8 cellular contexts compared by ENCODE assay signal in genomic region chr15:68210821-68211655, GRCh38. TPM values are rescaled to one million over a fixed set of nuclear protein-coding genes. Genes with fewer than 3 reads are reported as not detected.
DNase-seq lines count a peak whose midpoint lies in the region; TF ChIP-seq lines count a peak whose summit lies in the region.

No MANE protein-coding gene starts in this region.

- H3K27ac ChIP-seq in Peyer's patch: no peak overlapping the region

- no peaks in the 10 kb centered on the region for H3K27me3 ChIP-seq in Peyer's patch

- H3K4me3 ChIP-seq in Peyer's patch: peak overlapping the region in 2 of 4 donors; percentile 15 to 29

- peak; percentile 12 to 83 (median 72) for TF ChIP-seq CTCF in Peyer's patch (IDR thresholded peaks at IDR 0.05)

- peaks cover 0 to 20% (median 0%) of the 10 kb centered on the region in 4 donors for H3K4me1 ChIP-seq in Peyer's patch

- no peaks in the 10 kb centered on the region for H3K9me3 ChIP-seq in Peyer's patch

- no peaks in the 10 kb centered on the region for H3K36me3 ChIP-seq in Peyer's patch

- peak; percentile 20 to 28 for DNase-seq in NOMO-1 (lab: John Stamatoyannopoulos, UW; ENCODE audit: unreplicated experiment in 2 of 2)
- DNase-seq in NOMO-1 treated with dmso at 0.1 percent for 144 hours (lab: John Stamatoyannopoulos, UW; ENCODE audit: unreplicated experiment): no peak
- peak; percentile 41 to 78 (median 73) for DNase-seq in Peyer's patch
- DNase-seq in activated naive CD4-positive, alpha-beta T cell treated with anti-CD3 and anti-CD28 coated beads, Interleukin-2, amount 50 U/mL, for 16 hours: peak; percentile 63
- peak; percentile 64 to 94 (median 88) for DNase-seq in head of caudate nucleus
- peak; percentile 68 for DNase-seq in pons (ENCODE audit: low spot score)
- DNase-seq in GOT3 (lab: John Stamatoyannopoulos, UW): no peak
- DNase-seq in HCEC 1CT: no peak

- intact Hi-C loops in head of caudate nucleus (cut with DNase I): no loop called here

- no peak for TF ChIP-seq POLR2A in Peyer's patch (IDR thresholded peaks at IDR 0.05)

RNA-seq across cellular contexts. Expression of gene CALML4, which starts 5.9 kb away (rescaled TPM):
- total RNA-seq in Peyer's patch: 100 to 1,000 TPM in 3 of 4 donors, 10 to 100 TPM in 1; 57.8 to 153 (median 126) TPM

RNA-seq across cellular contexts. Expression of gene CLN6, which starts 18.5 kb away (rescaled TPM):
- total RNA-seq in Peyer's patch: 10 to 100 TPM; 19.0 to 38.0 (median 23.0) TPM

Comparison
In these comparisons a context has a peak if more than half of its experiments do, and no peak if none do; other contexts are left out.
1. DNase-seq: peak in NOMO-1 (2 of 2), Peyer's patch (3 of 3), activated naive CD4-positive, alpha-beta T cell treated with anti-CD3 and anti-CD28 coated beads, Interleukin-2, amount 50 U/mL, for 16 hours (single experiment), head of caudate nucleus (42 of 42) and pons (single experiment); none in NOMO-1 treated with dmso at 0.1 percent for 144 hours (single experiment), GOT3 (single experiment) and HCEC 1CT (single experiment).